ENCODE assay signal across 26 cellular contexts in genomic region chr2:3122525-3122924, GRCh38.
"Had no signal": no experiment of that assay in that cellular context is flagged by ENCODE, and none has a peak within 500 bp of the region (broad histone marks: within the 10 kb centered on the region; RNA-seq: fewer than 3 reads in every experiment).

No MANE protein-coding gene starts in this region.

- H3K4me3 Mint-ChIP-seq: dendritic cell treated with granulocyte-macrophage colony-stimulating factor and Interleukin-4, amounts not matched to agents 40 ng/mL and 50 ng/mL, for 4 days; effector memory CD8-positive, alpha-beta T cell; endodermal cell had no signal

- H3K27me3 Mint-ChIP-seq: dendritic cell treated with granulocyte-macrophage colony-stimulating factor and Interleukin-4, amounts not matched to agents 40 ng/mL and 50 ng/mL, for 4 days had no signal

- H3K27ac ChIP-seq: colonic mucosa, coronary artery, epithelial cell of prostate, esophagus muscularis mucosa, esophagus squamous epithelium, foreskin keratinocyte, gastrocnemius medialis, gastroesophageal sphincter, heart left ventricle, hepatocyte had no signal

- H3K4me1 ChIP-seq: colonic mucosa, esophagus squamous epithelium, foreskin keratinocyte, gastrocnemius medialis, gastroesophageal sphincter had no signal

- H3K27ac Mint-ChIP-seq: dendritic cell treated with granulocyte-macrophage colony-stimulating factor and Interleukin-4, amounts not matched to agents 40 ng/mL and 50 ng/mL, for 4 days; effector memory CD8-positive, alpha-beta T cell; endodermal cell had no signal

- H3K4me3 ChIP-seq: colonic mucosa, coronary artery, dorsolateral prefrontal cortex, esophagus muscularis mucosa, esophagus squamous epithelium, gastroesophageal sphincter, heart left ventricle, heart right ventricle, hepatocyte had no signal

- H3K79me2 ChIP-seq: hepatocyte had no signal

- H3K36me3 ChIP-seq: colonic mucosa, esophagus muscularis mucosa, esophagus squamous epithelium, gastrocnemius medialis, gastroesophageal sphincter, heart left ventricle, heart right ventricle had no signal

- H3K9me3 Mint-ChIP-seq: dendritic cell treated with granulocyte-macrophage colony-stimulating factor and Interleukin-4, amounts not matched to agents 40 ng/mL and 50 ng/mL, for 4 days; effector memory CD8-positive, alpha-beta T cell had no signal

- DNase-seq: colonic mucosa; cortex of kidney; dermis blood vessel endothelial cell; dorsolateral prefrontal cortex; effector CD4-positive, alpha-beta T cell; effector CD8-positive, alpha-beta T cell; effector memory CD4-positive, alpha-beta T cell; effector memory CD8-positive, alpha-beta T cell; endodermal cell; erythroblast; esophagus squamous epithelium; foreskin fibroblast; foreskin keratinocyte; foreskin melanocyte; gastrocnemius medialis; glutamatergic neuron; head of caudate nucleus; heart left ventricle; heart right ventricle had no signal

- H3K4me2 ChIP-seq: hepatocyte had no signal

- H3K27me3 ChIP-seq: colonic mucosa, dorsolateral prefrontal cortex, esophagus muscularis mucosa, foreskin keratinocyte, heart left ventricle, hepatocyte had no signal

- H3K9me3 ChIP-seq: colonic mucosa, esophagus squamous epithelium, gastrocnemius medialis had no signal

- ATAC-seq: effector memory CD8-positive, alpha-beta T cell; esophagus mucosa; foreskin keratinocyte; gastrocnemius medialis; gastroesophageal sphincter; heart left ventricle; heart right ventricle had no signal

- H2AFZ ChIP-seq: hepatocyte had no signal
